ENCODE assay signal across 1 cellular context in genomic region chr11:69817265-69818236, GRCh38.
TF ChIP-seq lines count a peak whose summit lies in the region.

No MANE protein-coding gene starts in this region.

TF ChIP-seq in HepG2, 621 proteins besides CTCF, POLR2A, EP300 and RAD21:
- 0 out of 2 replicates have a peak, but pooled peaks have one; percentile 22 for TF ChIP-seq ZNF800 (CRISPR knock-in tag; IDR thresholded peaks at IDR 0.05)
- no peak for TF ChIP-seq TRAFD1 (CRISPR knock-in tag; IDR thresholded peaks at IDR 0.05; ENCODE audit: borderline replicate concordance)
- TF ChIP-seq SOX6 (IDR thresholded peaks at IDR 0.05): no peak
- TF ChIP-seq SOX6 (CRISPR knock-in tag; IDR thresholded peaks at IDR 0.05): no peak
- TF ChIP-seq TAF15 (IDR thresholded peaks at IDR 0.05; ENCODE audit: low read depth, low read length, poor library complexity, severe bottlenecking): no peak
